Comparison of ENCODE assay signal across 8 cellular contexts in the genomic region with DNA sequence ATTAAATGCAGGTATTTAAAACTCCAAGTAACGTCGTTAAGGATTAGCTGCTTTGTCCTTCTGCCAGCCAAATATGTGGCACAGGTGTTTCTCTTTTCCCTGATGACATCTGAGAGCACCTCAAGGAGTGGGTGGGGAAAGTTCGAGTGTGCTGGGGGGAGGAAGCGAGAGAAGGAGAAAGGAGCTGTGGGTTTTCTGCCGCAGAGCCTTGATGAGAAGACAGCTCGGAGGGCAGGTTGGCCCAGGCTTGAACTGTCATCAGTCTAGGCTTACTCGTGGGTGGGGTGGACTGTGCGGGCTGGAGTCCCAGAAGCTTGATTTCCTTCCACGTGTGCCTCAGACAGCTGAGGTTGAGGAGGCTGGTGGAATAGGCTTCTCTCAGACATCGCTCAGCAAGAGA. TPM values are rescaled to one million over a fixed set of nuclear protein-coding genes. Genes with fewer than 3 reads are reported as not detected.
A peak's percentile ranks its signal among the peaks of the same experiment; 100 is the strongest.
DNase-seq lines count a peak whose midpoint lies in the region; ATAC-seq and TF ChIP-seq lines count a peak whose summit lies in the region.

No MANE protein-coding gene starts in this region.

- H3K9me2 ChIP-seq in GM23338 (ENCODE audit: insufficient read depth): no peaks in the 10 kb centered on the region

- H3K36me3 Mint-ChIP-seq in GM23338 (ENCODE audit: low read depth): peaks cover 32% of the 10 kb centered on the region
- H3K36me3 Mint-ChIP-seq in activated naive CD8-positive, alpha-beta T cell treated with anti-CD3 and anti-CD28 coated beads, Interleukin-2, amount 50 U/mL, for 24 hours (ENCODE audit: low read depth): peaks cover 20% of the 10 kb centered on the region

- peaks cover 11% of the 10 kb centered on the region for H4K20me1 ChIP-seq in GM23338 (replicated peaks; ENCODE audit: insufficient read depth)

- 0 out of 3 replicates have a peak overlapping the region, but pooled peaks have one; percentile 25 for H3K4me3 Mint-ChIP-seq in GM23338
- peak overlapping the region; percentile 70 for H3K4me3 Mint-ChIP-seq in activated naive CD8-positive, alpha-beta T cell treated with anti-CD3 and anti-CD28 coated beads, Interleukin-2, amount 50 U/mL, for 24 hours

- in situ Hi-C loops in GM13977 (cut with MboI; ENCODE audit: low pct_unique_long_range_greater_than_20kb, low sequenced_read_pairs, unreplicated experiment): no loop called here
- in situ Hi-C loops in HAP-1 (cut with MboI; ENCODE audit: low sequenced_read_pairs): no loop called here

- ATAC-seq in GM23338 (no peak), RWPE2 (ENCODE audit: low read depth) (no peak)
- ATAC-seq in activated naive CD8-positive, alpha-beta T cell treated with anti-CD3 and anti-CD28 coated beads, Interleukin-2, amount 50 U/mL, for 24 hours: peak; percentile 37

- H3K4me1 Mint-ChIP-seq in GM23338: peaks cover 71% of the 10 kb centered on the region
- peaks cover 100% of the 10 kb centered on the region for H3K4me1 Mint-ChIP-seq in activated naive CD8-positive, alpha-beta T cell treated with anti-CD3 and anti-CD28 coated beads, Interleukin-2, amount 50 U/mL, for 24 hours

- peaks cover 13% of the 10 kb centered on the region for H3K27me3 Mint-ChIP-seq in GM23338 (ENCODE audit: insufficient read depth, low read depth, poor library complexity)
- no peaks in the 10 kb centered on the region for H3K27me3 Mint-ChIP-seq in activated naive CD8-positive, alpha-beta T cell treated with anti-CD3 and anti-CD28 coated beads, Interleukin-2, amount 50 U/mL, for 24 hours

- H3K27ac ChIP-seq in GM23338 (ENCODE audit: low read depth) (peak overlapping the region; percentile 67), RWPE2 (ENCODE audit: poor library complexity, severe bottlenecking) (peak overlapping the region; percentile 94)

- 0 out of 2 replicates have a peak overlapping the region, but pooled peaks have one; percentile 5 for H3K4me3 ChIP-seq in GM23338
- H3K4me3 ChIP-seq in RWPE2 (ENCODE audit: severe bottlenecking): no peak overlapping the region
- H3K4me3 ChIP-seq in HAP-1: no peak overlapping the region

- peaks cover 5% of the 10 kb centered on the region; the same call in 1 of the 2 replicates for H3F3A ChIP-seq in GM23338 (replicated peaks; ENCODE audit: low read depth)

- peak overlapping the region; percentile 34 for H3K4me2 ChIP-seq in GM23338

- H3K4me1 ChIP-seq in GM23338 (ENCODE audit: insufficient read depth) (peaks cover 65% of the 10 kb centered on the region), RWPE2 (ENCODE audit: insufficient read depth, poor library complexity, severe bottlenecking) (peaks cover 47% of the 10 kb centered on the region), HAP-1 (peaks cover 7% of the 10 kb centered on the region; the same call in 1 of the 2 replicates)

- H3K9me3 Mint-ChIP-seq in GM23338: no peaks in the 10 kb centered on the region
- H3K9me3 Mint-ChIP-seq in activated naive CD8-positive, alpha-beta T cell treated with anti-CD3 and anti-CD28 coated beads, Interleukin-2, amount 50 U/mL, for 24 hours: peaks cover 5% of the 10 kb centered on the region

- H3K36me3 ChIP-seq in GM23338 (ENCODE audit: insufficient read depth) (peaks cover 14% of the 10 kb centered on the region), RWPE2 (ENCODE audit: low read depth) (no peaks in the 10 kb centered on the region), HAP-1 (replicated peaks) (no peaks in the 10 kb centered on the region)

- peak overlapping the region; percentile 71; the same call in 1 of the 2 replicates for H3K27ac Mint-ChIP-seq in GM23338
- peak overlapping the region; percentile 93 for H3K27ac Mint-ChIP-seq in activated naive CD8-positive, alpha-beta T cell treated with anti-CD3 and anti-CD28 coated beads, Interleukin-2, amount 50 U/mL, for 24 hours

- H3K79me2 ChIP-seq in GM23338 (replicated peaks; ENCODE audit: insufficient read depth): peaks cover 93% of the 10 kb centered on the region

- H2AFZ ChIP-seq in GM23338: no peak overlapping the region

- TF ChIP-seq CTCF in GM13977 (IDR thresholded peaks at IDR 0.05; ENCODE audit: extremely low read depth, insufficient read depth, missing control alignments): no peak
- no peak for TF ChIP-seq CTCF in GM23338 (conservative IDR thresholded peaks at IDR 0.05; ENCODE audit: low read depth in 2 of 2)
- TF ChIP-seq CTCF in RWPE2 (IDR thresholded peaks at IDR 0.05; ENCODE audit: poor library complexity, severe bottlenecking): no peak

- DNase-seq in GM13977 (ENCODE audit: low spot score): peak; percentile 69
- DNase-seq in GM23338 (ENCODE audit: low spot score): no peak
- no peak for DNase-seq in RWPE2 (ENCODE audit: low spot score)
- DNase-seq in activated naive CD8-positive, alpha-beta T cell treated with anti-CD3 and anti-CD28 coated beads, Interleukin-2, amount 50 U/mL, for 24 hours: peak; percentile 79
- DNase-seq in stimulated activated CD4-positive, alpha-beta T cell treated with anti-CD3 and anti-CD28 coated beads, Interleukin-15, amount 100 ng/mL, for 24 hours: peak; percentile 88
- DNase-seq in HAP-1 (ENCODE audit: low spot score in 2 of 2): no peak
- no peak for DNase-seq in NCI-H2081 treated with DMSO at 0.1 percent for 48 hours (lab: John Stamatoyannopoulos, UW)
- no peak for DNase-seq in DMS 273 (lab: John Stamatoyannopoulos, UW; ENCODE audit: unreplicated experiment)

- H3K9me3 ChIP-seq in RWPE2 (ENCODE audit: severe bottlenecking) (no peaks in the 10 kb centered on the region), HAP-1 (no peaks in the 10 kb centered on the region)

- H3K27me3 ChIP-seq in GM23338 (ENCODE audit: insufficient read depth): no peaks in the 10 kb centered on the region
- H3K27me3 ChIP-seq in RWPE2 (ENCODE audit: insufficient read depth, poor library complexity, severe bottlenecking): no peaks in the 10 kb centered on the region
- no peaks in the 10 kb centered on the region for H3K27me3 ChIP-seq in HAP-1 (ENCODE audit: low read depth)

TF ChIP-seq in GM23338, 12 proteins besides CTCF, POLR2A, EP300 and RAD21 (continues in another document):
- TF ChIP-seq ZNF331 (CRISPR knock-in tag; IDR thresholded peaks at IDR 0.05; ENCODE audit: low read depth): no peak
- no peak for TF ChIP-seq ZNF114 (CRISPR knock-in tag; IDR thresholded peaks at IDR 0.05)
- TF ChIP-seq CREB1 (CRISPR knock-in tag; IDR thresholded peaks at IDR 0.05; ENCODE audit: low read depth): no peak
- no peak for TF ChIP-seq EZH2phosphoT487 (IDR thresholded peaks at IDR 0.05; ENCODE audit: unreplicated experiment)
- no peak for TF ChIP-seq ZNF462 (CRISPR knock-in tag; IDR thresholded peaks at IDR 0.05)
- TF ChIP-seq JUNB (IDR thresholded peaks at IDR 0.05; ENCODE audit: unreplicated experiment): no peak

RNA-seq across cellular contexts. Expression of gene SORL1, which starts 15.9 kb away (rescaled TPM):
- total RNA-seq in GM23338 (2014; rRNA removed; shearing (Covaris generic)): 78.3 and 78.8 TPM in 2 replicates
- polyA plus RNA-seq in GM23338 (2016; fragmentation: Nextera tagmentation; extraction: Ambion mirVana): 20.1 and 23.0 TPM in 2 replicates

Comparison
In these comparisons a context has a peak if more than half of its experiments do, and no peak if none do; other contexts are left out.
1. DNase-seq: peak in GM13977 (single experiment), activated naive CD8-positive, alpha-beta T cell treated with anti-CD3 and anti-CD28 coated beads, Interleukin-2, amount 50 U/mL, for 24 hours (single experiment) and stimulated activated CD4-positive, alpha-beta T cell treated with anti-CD3 and anti-CD28 coated beads, Interleukin-15, amount 100 ng/mL, for 24 hours (single experiment); none in GM23338 (single experiment), RWPE2 (single experiment), HAP-1 (0 of 2), NCI-H2081 treated with DMSO at 0.1 percent for 48 hours (single experiment) and DMS 273 (single experiment).